In genomic region chr13:110897521-110897920, GRCh38 we compare ENCODE assay signal across 28 cellular contexts.
"Had no signal": no experiment of that assay in that cellular context is flagged by ENCODE, and none has a peak within 500 bp of the region (broad histone marks: within the 10 kb centered on the region; RNA-seq: fewer than 3 reads in every experiment).

No MANE protein-coding gene starts in this region.

- H3K27ac Mint-ChIP-seq: effector memory CD8-positive, alpha-beta T cell; mesothelial cell of epicardium; naive B cell; natural killer cell treated with Interleukin-12 subunit alpha and Interleukin-12 subunit beta and Interleukin-15 and Interleukin-18, amount 100 ng/mL, for 72 hours; progenitor cell of endocrine pancreas; stimulated activated effector memory CD8-positive, alpha-beta T cell treated with anti-CD3 and anti-CD28 coated beads, Interleukin-12 subunit alpha, Interleukin-12 subunit beta, amount 100 ng/mL, for 72 hours; stimulated activated naive CD8-positive, alpha-beta T cell treated with anti-CD3 and anti-CD28 coated beads, Interleukin-15, Interleukin-2, amounts not matched to agents 100 ng/mL and 50 ng/mL, for 24 hours had no signal

- H3K9ac ChIP-seq: parathyroid adenoma had no signal

- H3K27me3 ChIP-seq: esophagus squamous epithelium, neutrophil, right atrium auricular region, suprapubic skin, transverse colon, upper lobe of right lung, uterus had no signal

- H3K27me3 Mint-ChIP-seq: effector memory CD8-positive, alpha-beta T cell; naive B cell; natural killer cell treated with Interleukin-12 subunit alpha and Interleukin-12 subunit beta and Interleukin-15 and Interleukin-18, amount 100 ng/mL, for 72 hours; progenitor cell of endocrine pancreas; stimulated activated naive CD8-positive, alpha-beta T cell treated with anti-CD3 and anti-CD28 coated beads, Interleukin-15, Interleukin-2, amounts not matched to agents 100 ng/mL and 50 ng/mL, for 24 hours had no signal

- H3K4me3 ChIP-seq: esophagus squamous epithelium, lung, mucosa of descending colon, right atrium auricular region, suprapubic skin, transverse colon, upper lobe of right lung, uterus had no signal

- H3K27ac ChIP-seq: esophagus squamous epithelium, neutrophil, parathyroid adenoma, right atrium auricular region, suprapubic skin, upper lobe of right lung, uterus had no signal

- H3K9me3 ChIP-seq: esophagus squamous epithelium, mucosa of descending colon, neutrophil, right atrium auricular region, suprapubic skin, transverse colon, upper lobe of right lung, uterus had no signal

- H3K4me1 ChIP-seq: esophagus squamous epithelium, right atrium auricular region, upper lobe of right lung, uterus had no signal

- H3K4me3 Mint-ChIP-seq: effector memory CD8-positive, alpha-beta T cell; mesothelial cell of epicardium; naive B cell; natural killer cell treated with Interleukin-12 subunit alpha and Interleukin-12 subunit beta and Interleukin-15 and Interleukin-18, amount 100 ng/mL, for 72 hours; neural crest cell; stimulated activated effector memory CD8-positive, alpha-beta T cell treated with anti-CD3 and anti-CD28 coated beads, Interleukin-12 subunit alpha, Interleukin-12 subunit beta, amount 100 ng/mL, for 72 hours; stimulated activated naive CD8-positive, alpha-beta T cell treated with anti-CD3 and anti-CD28 coated beads, Interleukin-15, Interleukin-2, amounts not matched to agents 100 ng/mL and 50 ng/mL, for 24 hours had no signal

- H3K4me1 Mint-ChIP-seq: mesothelial cell of epicardium, neural crest cell had no signal

- H2AFZ ChIP-seq: parathyroid adenoma had no signal

- H3K9me3 Mint-ChIP-seq: effector memory CD8-positive, alpha-beta T cell; mesothelial cell of epicardium; naive B cell; natural killer cell treated with Interleukin-12 subunit alpha and Interleukin-12 subunit beta and Interleukin-15 and Interleukin-18, amount 100 ng/mL, for 72 hours; neural crest cell; stimulated activated effector memory CD8-positive, alpha-beta T cell treated with anti-CD3 and anti-CD28 coated beads, Interleukin-12 subunit alpha, Interleukin-12 subunit beta, amount 100 ng/mL, for 72 hours; stimulated activated naive CD8-positive, alpha-beta T cell treated with anti-CD3 and anti-CD28 coated beads, Interleukin-15, Interleukin-2, amounts not matched to agents 100 ng/mL and 50 ng/mL, for 24 hours had no signal

- H3K79me2 ChIP-seq: parathyroid adenoma had no signal

- ATAC-seq: effector memory CD8-positive, alpha-beta T cell; mucosa of descending colon; natural killer cell treated with Interleukin-12 subunit alpha and Interleukin-12 subunit beta and Interleukin-15 and Interleukin-18, amount 100 ng/mL, for 72 hours; sciatic nerve; stimulated activated effector memory CD8-positive, alpha-beta T cell treated with anti-CD3 and anti-CD28 coated beads, Interleukin-12 subunit alpha, Interleukin-12 subunit beta, amount 100 ng/mL, for 72 hours; upper lobe of right lung had no signal

- FAIRE-seq: endometrium, keratinocyte had no signal

- DNase-seq: cortex of kidney; effector memory CD8-positive, alpha-beta T cell; erythroblast; esophagus squamous epithelium; foreskin melanocyte; hypothalamus; mesenchymal stem cell; mucosa of descending colon; naive B cell; stimulated activated CD4-positive, alpha-beta T cell treated with anti-CD3 and anti-CD28 coated beads, Interleukin-2, amount 100 ng/mL, for 24 hours; stimulated activated CD4-positive, alpha-beta T cell treated with anti-CD3 and anti-CD28 coated beads, Interleukin-4, amount 100 ng/mL, for 24 hours; transverse colon; upper lobe of right lung; uterus had no signal
